In genomic region chr1:160726498-160727391, GRCh38 we compare ENCODE assay signal across 8 cellular contexts. TPM values are rescaled to one million over a fixed set of nuclear protein-coding genes. Genes with fewer than 3 reads are reported as not detected.
DNase-seq lines count a peak whose midpoint lies in the region; ATAC-seq and TF ChIP-seq lines count a peak whose summit lies in the region.

No MANE protein-coding gene starts in this region.

- DNase-seq in AG08395 (ENCODE audit: low spot score) = peak; percentile 25
- peak; percentile 63 for DNase-seq in NCI-H226
- DNase-seq in activated CD4-positive, CD25-positive, alpha-beta regulatory T cell treated with anti-CD3 and anti-CD28 coated beads, Interleukin-2, amount 50 U/mL, for 16 hours (ENCODE audit: low read depth, low spot score) = peak; percentile 38
- DNase-seq in effector CD4-positive, alpha-beta T cell = peak; percentile 54
- peak; percentile 49 for DNase-seq in lower lobe of right lung
- peak; percentile 72 for DNase-seq in stimulated activated CD8-positive, alpha-beta memory T cell treated with anti-CD3 and anti-CD28 coated beads, Interleukin-4, amount 100 ng/mL, for 48 hours

- H3K4me3 ChIP-seq in lower lobe of right lung = no peak overlapping the region

- H3K27ac ChIP-seq in lower lobe of right lung = peak overlapping the region; percentile 27

- TF ChIP-seq CTCF in lower lobe of right lung (IDR thresholded peaks at IDR 0.05) = peak; percentile 84

- peak; percentile 62 for ATAC-seq in GM18498 (IDR thresholded peaks at IDR 0.05; ENCODE audit: unreplicated experiment)
- peak; percentile 58 for ATAC-seq in HG03139 (IDR thresholded peaks at IDR 0.05; ENCODE audit: unreplicated experiment)
- ATAC-seq in lower lobe of right lung = peak; percentile 95

- H3K4me1 ChIP-seq in lower lobe of right lung = peaks cover 13% of the 10 kb centered on the region

- no peaks in the 10 kb centered on the region for H3K27me3 ChIP-seq in lower lobe of right lung (ENCODE audit: low read depth)

- intact Hi-C loops in lower lobe of right lung (cut with DNase I) = no loop called here

- no peaks in the 10 kb centered on the region for H3K36me3 ChIP-seq in lower lobe of right lung

- H3K9me3 ChIP-seq in lower lobe of right lung = no peaks in the 10 kb centered on the region

RNA-seq across cellular contexts. Expression of gene SLAMF7, which starts 12.3 kb away (rescaled TPM):
- 7.9 TPM for total RNA-seq in lower lobe of right lung

RNA-seq across cellular contexts. Expression of gene CD48, which starts 15.1 kb away (rescaled TPM):
- total RNA-seq in lower lobe of right lung = 26.3 TPM
